ENCODE assay signal across 16 cellular contexts in the genomic region with DNA sequence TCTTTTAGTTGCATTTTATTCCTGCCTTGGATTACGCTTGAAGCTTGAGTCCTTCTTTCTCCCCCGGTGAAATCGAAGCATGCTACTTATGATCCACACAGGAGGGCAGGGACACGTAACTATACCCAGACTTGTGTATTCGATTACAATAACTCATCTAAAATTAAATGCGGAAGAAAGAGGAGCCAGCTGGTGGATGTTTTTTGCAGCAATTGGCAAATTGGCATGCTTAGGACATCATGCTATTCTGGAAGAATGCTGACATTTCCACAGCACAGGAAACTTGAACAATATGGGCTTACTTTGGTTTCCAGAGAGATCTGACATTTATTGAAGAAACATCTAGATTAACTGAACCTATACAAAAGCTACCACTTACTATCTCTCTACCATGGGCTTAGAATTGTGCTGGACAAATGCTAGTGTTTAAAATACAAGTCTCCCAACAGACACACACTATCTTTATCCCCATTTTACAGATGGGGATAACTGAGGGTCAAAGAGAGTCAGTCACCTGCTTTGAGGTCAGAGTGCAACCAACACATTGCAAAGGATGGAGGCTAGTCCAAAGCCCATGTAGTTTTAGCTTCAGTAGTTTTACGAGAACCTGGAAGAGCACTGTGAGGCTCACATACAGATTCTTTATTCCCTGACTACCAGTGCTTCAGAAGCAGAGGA. TPM values are rescaled to one million over a fixed set of nuclear protein-coding genes. Genes with fewer than 3 reads are reported as not detected.
A peak's percentile ranks its signal among the peaks of the same experiment; 100 is the strongest.
DNase-seq lines count a peak whose midpoint lies in the region; ATAC-seq, FAIRE-seq and TF ChIP-seq lines count a peak whose summit lies in the region.
"Had no signal": no experiment of that assay in that cellular context is flagged by ENCODE, and none has a peak within 500 bp of the region (broad histone marks: within the 10 kb centered on the region; RNA-seq: fewer than 3 reads in every experiment).

No MANE protein-coding gene starts in this region.

- 96% methylated on average over 7 of the region's 7 CpGs for WGBS in HepG2 (ENCODE audit: low lambda C conversion rate)
- WGBS in right lobe of liver (ENCODE audit: insufficient coverage, low coverage, low lambda C conversion rate, missing lambda C conversion rate): 85% methylated on average over 7 of the region's 7 CpGs

- H3K27ac ChIP-seq in HepG2 (ENCODE audit: extremely low read length, insufficient read depth, low read length) (no peak overlapping the region), right lobe of liver (no peak overlapping the region), dorsolateral prefrontal cortex (peak overlapping the region in 57 of 59 donors; percentile 2 to 93 (median 79))

- no peaks in the 10 kb centered on the region for H4K20me1 ChIP-seq in HepG2 (ENCODE audit: insufficient read depth, low read length)

- no peak for TF ChIP-seq EP300 in HepG2 (IDR thresholded peaks at IDR 0.05; ENCODE audit: low read depth in 2 of 2, low read length in 2 of 2)
- TF ChIP-seq EP300 in HepG2 (CRISPR knock-in tag; IDR thresholded peaks at IDR 0.05; ENCODE audit: borderline replicate concordance): no peak

- H3K4me1 ChIP-seq in HepG2 (ENCODE audit: insufficient read depth, low read length) (peaks cover 13% of the 10 kb centered on the region), right lobe of liver (no peaks in the 10 kb centered on the region)

- H2AFZ ChIP-seq in HepG2 (ENCODE audit: low read length): no peak overlapping the region
- H2AFZ ChIP-seq: GM23338 had no signal

- in situ Hi-C loops in HepG2 (cut with HindIII; ENCODE audit: extremely low pct_ligation_motif_present, low pct_unique_long_range_greater_than_20kb): loop anchor here (5.0 kb wide), 1 partner anchor 70 kb away; no protein-coding TSS in a partner anchor

- BruUV-seq in HepG2 (replicated peaks; lab: Mats Ljungman, UMichigan): no TSS peak

- no peak for TF ChIP-seq POLR2A in HepG2 (IDR thresholded peaks at IDR 0.05; ENCODE audit: insufficient read depth in 1 of 2, low read depth in 2 of 2, low read length in 2 of 2)
- no peak for TF ChIP-seq POLR2A in right lobe of liver (IDR thresholded peaks at IDR 0.05)

- peaks cover 2% of the 10 kb centered on the region for H3K27me3 Mint-ChIP-seq in nephron progenitor cell (ENCODE audit: low read depth, poor library complexity)
- H3K27me3 Mint-ChIP-seq: B cell; CD4-positive, alpha-beta T cell had no signal

- H3K4me3 Mint-ChIP-seq in nephron progenitor cell: no peak overlapping the region
- H3K4me3 Mint-ChIP-seq: B cell; CD4-positive, alpha-beta T cell; GM23338; H9 had no signal

- H3K4me3 ChIP-seq in HepG2 (replicated peaks in 1 of 3; ENCODE audit: insufficient read depth in 1 of 3, low read depth in 2 of 3, low read length in 3 of 3) (no peak overlapping the region), right lobe of liver (no peak overlapping the region), dorsolateral prefrontal cortex (no peak overlapping the region)
- H3K4me3 ChIP-seq: GM23338 had no signal

- H3K9me3 ChIP-seq in HepG2 (ENCODE audit: low read length) (no peaks in the 10 kb centered on the region), right lobe of liver (no peaks in the 10 kb centered on the region)

- H3K27me3 ChIP-seq in HepG2 (ENCODE audit: control insufficient read depth in 1 of 2, insufficient read depth in 2 of 2, low read length in 2 of 2) (no peaks in the 10 kb centered on the region), right lobe of liver (no peaks in the 10 kb centered on the region), dorsolateral prefrontal cortex (no peaks in the 10 kb centered on the region)

- DNase-seq in HepG2 (ENCODE audit: low spot score) (no peak), right lobe of liver (no peak), dorsolateral prefrontal cortex (no peak), nephron progenitor cell (no peak), epidermal melanocyte (ENCODE audit: insufficient read length, low spot score) (no peak)
- no peak for DNase-seq in activated T-cell treated with anti-CD3 and anti-CD28 coated beads, Interleukin-2, amount 50 U/mL, for 48 hours
- DNase-seq: 8988T; Calu3; CD4-positive, alpha-beta T cell; DMS 273 treated with DMSO at 0.1 percent for 48 hours; H9 had no signal

- POLR2A ChIA-PET in HepG2 (lab: Yijun Ruan, JAX): no interaction called here

- H3K36me3 ChIP-seq in HepG2 (replicated peaks in 1 of 2; ENCODE audit: control insufficient read depth in 1 of 2, insufficient read depth in 2 of 2, low read length in 2 of 2) (peaks cover 5 to 6% of the 10 kb centered on the region in 2 experiments; a peak in 3 of 5 replicates), right lobe of liver (peaks cover 0 to 39% (median 0%) of the 10 kb centered on the region in 4 donors)

- H3K4me2 ChIP-seq in HepG2 (ENCODE audit: low read depth, low read length): no peak overlapping the region
- H3K4me2 ChIP-seq: GM23338 had no signal

- H3K27ac Mint-ChIP-seq in nephron progenitor cell: peak overlapping the region; percentile 40
- H3K27ac Mint-ChIP-seq: B cell; CD4-positive, alpha-beta T cell; GM23338 had no signal

- H3K36me3 Mint-ChIP-seq in nephron progenitor cell (ENCODE audit: low read depth): peaks cover 3% of the 10 kb centered on the region

- TF ChIP-seq CTCF in HepG2 (CRISPR knock-in tag; IDR thresholded peaks at IDR 0.05) (no peak), right lobe of liver (IDR thresholded peaks at IDR 0.05) (no peak), dorsolateral prefrontal cortex (IDR thresholded peaks at IDR 0.05 in 54 of 56, conservative IDR thresholded peaks at IDR 0.05 in 2 of 56; ENCODE audit: low read depth in 1 of 56, partially characterized antibody in 56 of 56) (no peak), nephron progenitor cell (IDR thresholded peaks at IDR 0.05) (no peak)

- peaks cover 11% of the 10 kb centered on the region for H3K4me1 Mint-ChIP-seq in nephron progenitor cell
- H3K4me1 Mint-ChIP-seq: B cell had no signal

- no peaks in the 10 kb centered on the region for H3K79me2 ChIP-seq in HepG2 (ENCODE audit: insufficient read depth, low read length)

- no peak overlapping the region for H3K9ac ChIP-seq in HepG2 (ENCODE audit: insufficient read depth, low read depth, low read length)

- intact Hi-C loops in HepG2 (cut with micrococcal nuclease; ENCODE audit: unreplicated experiment): loop anchor here (5.0 kb wide), 1 partner anchor 35 kb away; a partner anchor contains a TSS
- intact Hi-C loops in right lobe of liver (cut with DNase I): loop anchor here in 1 of 2 donors (5.0 kb wide), 1 partner anchor 70 kb away; no protein-coding TSS in a partner anchor
- intact Hi-C loops in dorsolateral prefrontal cortex (cut with DNase I): loop anchor here in 1 of 2 donors (5.0 kb wide), 1 partner anchor 70 kb away; no protein-coding TSS in a partner anchor

- no peak for FAIRE-seq in HepG2 (lab: Jason Lieb, UNC)
- FAIRE-seq: HTR-8/SVneo had no signal

- CTCF ChIA-PET in HepG2 (lab: Yijun Ruan, JAX; ENCODE audit: low intra/inter-chr PET ratio, low total read pairs): interaction anchor here (6.0 kb wide), 1 partner anchor 72 kb away, joined by 68 read pairs; no protein-coding TSS in a partner anchor

- no peak for TF ChIP-seq RAD21 in HepG2 (CRISPR knock-in tag; IDR thresholded peaks at IDR 0.05)

- no peak for ATAC-seq in HepG2
- no peak for ATAC-seq in right lobe of liver
- no peak for ATAC-seq in HG02642 (IDR thresholded peaks at IDR 0.05; ENCODE audit: poor library complexity, unreplicated experiment)
- no peak for ATAC-seq in HG03469 (IDR thresholded peaks at IDR 0.05; ENCODE audit: unreplicated experiment)
- ATAC-seq: GM23338 had no signal

- no peaks in the 10 kb centered on the region for H3K9me3 Mint-ChIP-seq in nephron progenitor cell
- H3K9me3 Mint-ChIP-seq: CD4-positive, alpha-beta T cell; GM23338; H9 had no signal

TF ChIP-seq in HepG2, 621 proteins besides CTCF, POLR2A, EP300 and RAD21:
- TF ChIP-seq ONECUT2 (CRISPR knock-in tag; IDR thresholded peaks at IDR 0.05) (no peak), CAMTA2 (CRISPR knock-in tag; IDR thresholded peaks at IDR 0.05; ENCODE audit: borderline replicate concordance) (no peak), MYNN (CRISPR knock-in tag; IDR thresholded peaks at IDR 0.05; ENCODE audit: low read depth) (no peak), ZNF629 (CRISPR knock-in tag; conservative IDR thresholded peaks at IDR 0.05) (peak; percentile 86), ZNF367 (CRISPR knock-in tag; IDR thresholded peaks at IDR 0.05; ENCODE audit: borderline replicate concordance) (no peak)

RNA-seq across cellular contexts. Expression of a gene that starts 36.3 kb away (rescaled TPM):
- total RNA-seq in HepG2 (2016; rRNA removed; fragmentation: Illumina TruSeq; extraction: Trizol) (10.4 and 28.9 TPM in 2 replicates), right lobe of liver (100 to 1,000 TPM in 1 of 6 experiments, 10 to 100 TPM in 5; 39.6 to 111 (median 49.3) TPM), dorsolateral prefrontal cortex (10 to 100 TPM; 34.8 to 93.8 (median 64.1) TPM)
- total RNA-seq in HepG2 (2016; cell fraction: cytosol; rRNA removed; fragmentation: Illumina TruSeq; extraction: Trizol; ENCODE audit: low read depth): 3.0 and 5.2 TPM in 2 replicates
- total RNA-seq in HepG2 (2016; cell fraction: insoluble cytoplasmic fraction; rRNA removed; fragmentation: Illumina TruSeq; extraction: Trizol): 10.1 and 29.2 TPM in 2 replicates
- total RNA-seq in HepG2 (2016; cell fraction: membrane; rRNA removed; fragmentation: Illumina TruSeq; extraction: Trizol): 6.4 and 6.6 TPM in 2 replicates
- total RNA-seq in HepG2 (2016; cell fraction: nucleus; rRNA removed; fragmentation: Illumina TruSeq; extraction: Trizol): 26.8 and 34.0 TPM in 2 replicates
- 76.4 and 83.6 TPM in 2 replicates for polyA plus RNA-seq in HepG2 (2011; rRNA removed)
- 76.0 and 85.2 TPM in 2 replicates for polyA plus RNA-seq in HepG2 (2011; cell fraction: cytosol; rRNA removed)
- 50.5 and 61.9 TPM in 2 replicates for polyA plus RNA-seq in HepG2 (2011; cell fraction: nucleus; rRNA removed)
- 45.0 and 57.9 TPM in 2 replicates for polyA plus RNA-seq in HepG2 (2012)
- 3.5 and 4.0 TPM in 2 replicates for polyA plus RNA-seq in HepG2 (2016; cell fraction: cytosol; fragmentation: Illumina TruSeq; extraction: Trizol; ENCODE audit: low read depth)
- 12.3 and 12.9 TPM in 2 replicates for polyA plus RNA-seq in HepG2 (2016; cell fraction: insoluble cytoplasmic fraction; fragmentation: Illumina TruSeq; extraction: Trizol; ENCODE audit: low read depth)
- 4.3 and 4.4 TPM in 2 replicates for polyA plus RNA-seq in HepG2 (2016; cell fraction: membrane; fragmentation: Illumina TruSeq; extraction: Trizol; ENCODE audit: low read depth)
- polyA plus RNA-seq in HepG2 (2016; cell fraction: nucleus; fragmentation: Illumina TruSeq; extraction: Trizol; ENCODE audit: insufficient read depth, low read depth): 46.4 and 49.9 TPM in 2 replicates
- 30.5 and 33.0 TPM in 2 replicates for polyA minus RNA-seq in HepG2 (2011; rRNA and poly(A)+ RNA removed; ENCODE audit: low replicate concordance)
- polyA minus RNA-seq in HepG2 (2011; cell fraction: cytosol; rRNA and poly(A)+ RNA removed): 17.5 and 19.4 TPM in 2 replicates
- polyA minus RNA-seq in HepG2 (2011; cell fraction: nucleus; rRNA and poly(A)+ RNA removed): 14.9 and 23.0 TPM in 2 replicates

Comparison
In these comparisons a context has a peak if more than half of its experiments do, and no peak if none do; other contexts are left out.
1. H3K27ac ChIP-seq: peak in dorsolateral prefrontal cortex (57 of 59); none in HepG2 (single experiment) and right lobe of liver (0 of 3).